In genomic region chr3:93867425-93867824, GRCh38 we compare ENCODE assay signal across 1 cellular context.
TF ChIP-seq lines count a peak whose summit lies in the region.

No MANE protein-coding gene starts in this region.

TF ChIP-seq in HepG2, 621 proteins besides CTCF, POLR2A, EP300 and RAD21 (continued from another document):
- TF ChIP-seq HMGXB4 (CRISPR knock-in tag; IDR thresholded peaks at IDR 0.05; ENCODE audit: borderline replicate concordance in 1 of 2, low read depth in 1 of 2) (no peak), MYPOP (CRISPR knock-in tag; IDR thresholded peaks at IDR 0.05) (no peak), ZKSCAN8 (CRISPR knock-in tag; IDR thresholded peaks at IDR 0.05; ENCODE audit: borderline replicate concordance) (no peak), AFF4 (CRISPR knock-in tag; IDR thresholded peaks at IDR 0.05) (no peak), DBP (CRISPR knock-in tag; IDR thresholded peaks at IDR 0.05; ENCODE audit: not compliant biosample characterization) (no peak), ATF4 (CRISPR knock-in tag; IDR thresholded peaks at IDR 0.05) (no peak)
